8 cellular contexts compared by ENCODE assay signal in genomic region chr4:1008840-1009646, GRCh38. TPM values are rescaled to one million over a fixed set of nuclear protein-coding genes. Genes with fewer than 3 reads are reported as not detected.
DNase-seq lines count a peak whose midpoint lies in the region; ATAC-seq, FAIRE-seq and TF ChIP-seq lines count a peak whose summit lies in the region.
"Had no signal": no experiment of that assay in that cellular context is flagged by ENCODE, and none has a peak within 500 bp of the region (broad histone marks: within the 10 kb centered on the region; RNA-seq: fewer than 3 reads in every experiment).

No MANE protein-coding gene starts in this region.

- peak overlapping the region; percentile 81 for H2AFZ ChIP-seq in astrocyte (ENCODE audit: low read depth, low read length)

- TF ChIP-seq EP300 in stomach (IDR thresholded peaks at IDR 0.05): no peak

- peaks cover 22% of the 10 kb centered on the region for H3K4me1 ChIP-seq in astrocyte (ENCODE audit: insufficient read depth, low read length)
- H3K4me1 ChIP-seq in liver (ENCODE audit: control insufficient read depth in 4 of 4, insufficient read depth in 4 of 4, low read length in 3 of 4): peaks cover 22 to 35% (median 30%) of the 10 kb centered on the region in 4 donors
- peaks cover 29 to 44% (median 39%) of the 10 kb centered on the region in 4 donors for H3K4me1 ChIP-seq in stomach

- no peak for TF ChIP-seq POLR2A in stomach (IDR thresholded peaks at IDR 0.05)

- peaks cover 34% of the 10 kb centered on the region for H3K27me3 Mint-ChIP-seq in astrocyte (ENCODE audit: low read depth, unreplicated experiment)

- peaks cover 7% of the 10 kb centered on the region for H3K36me3 Mint-ChIP-seq in astrocyte (ENCODE audit: low read depth, unreplicated experiment)

- H3K4me3 ChIP-seq in astrocyte (ENCODE audit: insufficient read depth, low read depth, low read length) (peak overlapping the region; percentile 64), liver (ENCODE audit: low read depth in 1 of 3, low read length in 3 of 3) (peak overlapping the region in 2 of 3 donors; percentile 51 to 68), stomach (peak overlapping the region; percentile 65 to 79 (median 72))

- peak overlapping the region; percentile 96 for H3K4me2 ChIP-seq in astrocyte (ENCODE audit: low read length)

- H3K79me2 ChIP-seq in astrocyte (ENCODE audit: insufficient read depth, low read length): peaks cover 17% of the 10 kb centered on the region

- DNase-seq in OCI-M1 (lab: John Stamatoyannopoulos, UW): peak; percentile 30
- DNase-seq in astrocyte (ENCODE audit: low read depth): no peak
- peak; percentile 49 for DNase-seq in stomach
- DNase-seq in omental fat pad (ENCODE audit: low spot score): no peak
- DNase-seq in glomerular visceral epithelial cell (ENCODE audit: extremely low spot score): no peak

- H3K4me3 Mint-ChIP-seq in astrocyte (ENCODE audit: unreplicated experiment): peak overlapping the region; percentile 78

- intact Hi-C loops in stomach (cut with DNase I; ENCODE audit: low total_unique reads): no loop called here

- WGBS in liver: 7% methylated on average over 46 of the region's 46 CpGs
- 2 to 3% (median 3%) methylated on average over 26 to 46 of the region's 46 CpGs for WGBS in stomach, 5 donors

- peaks cover 16% of the 10 kb centered on the region for H4K20me1 ChIP-seq in astrocyte (ENCODE audit: insufficient read depth, low read length)

- no peak for TF ChIP-seq RAD21 in liver (IDR thresholded peaks at IDR 0.05)

- peak overlapping the region; percentile 7 for H3K27ac Mint-ChIP-seq in astrocyte (ENCODE audit: unreplicated experiment)

- TF ChIP-seq CTCF in astrocyte (IDR thresholded peaks at IDR 0.05; ENCODE audit: insufficient read depth, low read depth, low read length): no peak
- no peak for TF ChIP-seq CTCF in liver (IDR thresholded peaks at IDR 0.05; ENCODE audit: low read depth, low read length, missing input control)
- no peak for TF ChIP-seq CTCF in stomach (IDR thresholded peaks at IDR 0.05)
- TF ChIP-seq CTCF in omental fat pad (IDR thresholded peaks at IDR 0.05): no peak

- no peak for FAIRE-seq in astrocyte (lab: Jason Lieb, UNC)

- H3K9me3 ChIP-seq in astrocyte (ENCODE audit: insufficient read depth, low read depth, low read length) (no peaks in the 10 kb centered on the region), liver (ENCODE audit: control insufficient read depth in 4 of 4, low read length in 3 of 4) (no peaks in the 10 kb centered on the region), stomach (peaks cover 0 to 6% (median 0%) of the 10 kb centered on the region in 4 donors)

- peaks cover 8% of the 10 kb centered on the region for H3K9me3 Mint-ChIP-seq in astrocyte (ENCODE audit: unreplicated experiment)

- peak overlapping the region; percentile 84 for H3K9ac ChIP-seq in astrocyte (ENCODE audit: low read length)
- H3K9ac ChIP-seq in liver (ENCODE audit: low read depth in 1 of 2, low read length in 2 of 2): no peak overlapping the region

- H3K27me3 ChIP-seq in astrocyte (ENCODE audit: insufficient read depth, low read length) (peaks cover 23% of the 10 kb centered on the region), liver (ENCODE audit: control insufficient read depth in 4 of 4, insufficient read depth in 4 of 4, low read length in 3 of 4) (no peaks in the 10 kb centered on the region), stomach (peaks cover 3 to 58% (median 32%) of the 10 kb centered on the region in 3 donors)

- ATAC-seq in GM21717 (IDR thresholded peaks at IDR 0.05; ENCODE audit: unreplicated experiment) (peak; percentile 12), omental fat pad (ENCODE audit: low FRiP score) (no peak)

- peaks cover 4% of the 10 kb centered on the region for H3K4me1 Mint-ChIP-seq in astrocyte (ENCODE audit: low read depth, unreplicated experiment)

- H3K36me3 ChIP-seq in astrocyte (ENCODE audit: insufficient read depth, low read length): no peaks in the 10 kb centered on the region
- peaks cover 0 to 4% (median 0%) of the 10 kb centered on the region in 4 donors for H3K36me3 ChIP-seq in liver (ENCODE audit: control insufficient read depth in 4 of 4, insufficient read depth in 3 of 4, low read depth in 1 of 4, low read length in 3 of 4)
- peaks cover 0 to 6% (median 0%) of the 10 kb centered on the region in 4 donors for H3K36me3 ChIP-seq in stomach

- H3K27ac ChIP-seq in astrocyte (ENCODE audit: low read depth, low read length): no peak overlapping the region
- no peak overlapping the region for H3K27ac ChIP-seq in liver (ENCODE audit: low read depth in 1 of 2, low read length in 2 of 2)
- peak overlapping the region in 4 of 5 donors; percentile 62 to 78 (median 74) for H3K27ac ChIP-seq in stomach

TF ChIP-seq in liver, 16 proteins besides CTCF, POLR2A, EP300 and RAD21:
- no peak for TF ChIP-seq YY1 (IDR thresholded peaks at IDR 0.05)
- no peak for TF ChIP-seq GABPA (IDR thresholded peaks at IDR 0.05 in 1 of 2, conservative IDR thresholded peaks at IDR 0.05 in 1 of 2)
- no peak for TF ChIP-seq FOXA1 (IDR thresholded peaks at IDR 0.05)
- no peak for TF ChIP-seq ZBTB33 (IDR thresholded peaks at IDR 0.05)
- no peak for TF ChIP-seq HNF4A (conservative IDR thresholded peaks at IDR 0.05)
- no peak for TF ChIP-seq HNF4G (IDR thresholded peaks at IDR 0.05)
- no peak for TF ChIP-seq EGR1 (IDR thresholded peaks at IDR 0.05; ENCODE audit: low read depth in 2 of 2)
- no peak for TF ChIP-seq FOXA2 (IDR thresholded peaks at IDR 0.05)
TF ChIP-seq in liver: peak in this region for 0.

RNA-seq across cellular contexts. Expression of gene FGFRL1, which starts 2.4 kb away (rescaled TPM):
- 64.2 and 64.9 TPM in 2 replicates for total RNA-seq in astrocyte
- 10 to 100 TPM; 15.2 to 29.6 TPM for total RNA-seq in liver
- 10 to 100 TPM; 14.2 to 49.1 TPM for polyA plus RNA-seq in liver
- 10 to 100 TPM in 3 of 5 donors, 1 to 10 TPM in 2; 3.5 to 42.7 (median 19.6) TPM for total RNA-seq in stomach
- 10 to 100 TPM in 1 of 3 donors, 1 to 10 TPM in 2; 5.8 to 10.3 (median 9.2) TPM for polyA plus RNA-seq in stomach
- 10 to 100 TPM; 25.1 to 91.7 (median 68.8) TPM for total RNA-seq in omental fat pad

RNA-seq across cellular contexts. Expression of gene SLC26A1, which starts 15.8 kb away (rescaled TPM):
- total RNA-seq in astrocyte (0.34 and 0.38 TPM in 2 replicates), liver (10 to 100 TPM; 34.7 to 41.0 TPM), stomach (1 to 10 TPM in 2 of 5 donors, under 1 TPM in 1, not detected in 2; 0.18 to 5.8 (median 3.5) TPM), omental fat pad (under 1 TPM in 2 of 4 donors, not detected in 2; 0.09 to 0.12 TPM)
- polyA plus RNA-seq in liver (10 to 100 TPM in 1 of 2 donors, 1 to 10 TPM in 1; 5.1 to 17.8 TPM), stomach (1 to 10 TPM in 1 of 3 donors, under 1 TPM in 1, not detected in 1; 0.68 to 8.9 TPM)
- total RNA-seq: activated CD8-positive, alpha-beta memory T cell treated with anti-CD3 and anti-CD28 coated beads for 36 hours had no signal

RNA-seq across cellular contexts. Expression of gene IDUA, which starts 22.2 kb away (rescaled TPM):
- 20.5 and 27.0 TPM in 2 replicates for total RNA-seq in astrocyte
- 1 to 10 TPM; 3.8 to 4.5 TPM for total RNA-seq in liver
- polyA plus RNA-seq in liver: 1 to 10 TPM; 3.0 to 3.8 TPM
- total RNA-seq in stomach: 100 to 1,000 TPM in 1 of 5 donors, 10 to 100 TPM in 3, 1 to 10 TPM in 1; 8.8 to 278 (median 92.4) TPM
- 10 to 100 TPM; 10.8 to 21.9 (median 15.4) TPM for polyA plus RNA-seq in stomach
- total RNA-seq in omental fat pad: 10 to 100 TPM; 15.5 to 32.2 (median 16.9) TPM

RNA-seq across cellular contexts. Expression of gene DGKQ, which starts 35.7 kb away (rescaled TPM):
- total RNA-seq in astrocyte (19.0 and 20.2 TPM in 2 replicates), liver (1 to 10 TPM; 2.4 to 8.8 TPM), stomach (100 to 1,000 TPM in 1 of 5 donors, 10 to 100 TPM in 1, 1 to 10 TPM in 3; 5.8 to 176 (median 8.8) TPM), omental fat pad (10 to 100 TPM in 1 of 4 donors, 1 to 10 TPM in 3; 4.8 to 10.2 (median 8.1) TPM)
- polyA plus RNA-seq in liver (1 to 10 TPM; 1.5 to 4.8 TPM), stomach (1 to 10 TPM; 3.8 to 6.6 (median 5.4) TPM)

Comparison
In these comparisons a context has a peak if more than half of its experiments do, and no peak if none do; other contexts are left out.
1. DNase-seq: peak in OCI-M1 (single experiment) and stomach (single experiment); none in astrocyte (single experiment), omental fat pad (single experiment) and glomerular visceral epithelial cell (single experiment).
2. H3K27ac ChIP-seq: peak in stomach (4 of 5); none in astrocyte (single experiment) and liver (0 of 2).
3. RNA of gene SLC26A1, which starts 15.8 kb away (total RNA-seq): 34.7 to 41.0 TPM in liver; 0.34 to 0.38 TPM in astrocyte, 0.18 to 5.8 TPM in stomach and 0.09 to 0.12 TPM in omental fat pad; every median in the first group is over 4 times any median in the second.
4. Peak in every context shown above with its lines, with median percentiles within 50 percentile points of each other: H3K4me3 ChIP-seq.